1 cellular context compared by ENCODE assay signal in genomic region chr5:39199335-39199734, GRCh38.
TF ChIP-seq lines count a peak whose summit lies in the region.

No MANE protein-coding gene starts in this region.

TF ChIP-seq in HCT116, 20 proteins besides CTCF, POLR2A, EP300 and RAD21:
- TF ChIP-seq SRF (IDR thresholded peaks at IDR 0.05; ENCODE audit: low read depth) (no peak), EGR1 (IDR thresholded peaks at IDR 0.05; ENCODE audit: low read depth) (no peak), EZH2 (IDR thresholded peaks at IDR 0.05) (no peak), SP1 (IDR thresholded peaks at IDR 0.05; ENCODE audit: low read depth) (no peak), CEBPB (IDR thresholded peaks at IDR 0.05; ENCODE audit: low read depth) (no peak), EZH2phosphoT487 (IDR thresholded peaks at IDR 0.05; ENCODE audit: borderline replicate concordance) (no peak), ZBTB33 (IDR thresholded peaks at IDR 0.05; ENCODE audit: extremely low read depth, insufficient replicate concordance, low read length) (no peak), JUND (IDR thresholded peaks at IDR 0.05) (no peak), MAX (IDR thresholded peaks at IDR 0.05) (no peak), ZFX (IDR thresholded peaks at IDR 0.05) (no peak), YY1 (IDR thresholded peaks at IDR 0.05; ENCODE audit: extremely low read depth, insufficient replicate concordance, low read depth, low read length) (no peak), CBX3 (IDR thresholded peaks at IDR 0.05; ENCODE audit: low read depth) (no peak), FOSL1 (IDR thresholded peaks at IDR 0.05; ENCODE audit: low read depth) (no peak), ATF3 (IDR thresholded peaks at IDR 0.05) (no peak), REST (IDR thresholded peaks at IDR 0.05; ENCODE audit: low read depth) (no peak), POLR2AphosphoS5 (IDR thresholded peaks at IDR 0.05; ENCODE audit: low read depth, low read length) (no peak), ELF1 (IDR thresholded peaks at IDR 0.05; ENCODE audit: borderline replicate concordance, low read depth) (no peak), SIN3A (IDR thresholded peaks at IDR 0.05; ENCODE audit: low read depth) (no peak)
